In the genomic region with DNA sequence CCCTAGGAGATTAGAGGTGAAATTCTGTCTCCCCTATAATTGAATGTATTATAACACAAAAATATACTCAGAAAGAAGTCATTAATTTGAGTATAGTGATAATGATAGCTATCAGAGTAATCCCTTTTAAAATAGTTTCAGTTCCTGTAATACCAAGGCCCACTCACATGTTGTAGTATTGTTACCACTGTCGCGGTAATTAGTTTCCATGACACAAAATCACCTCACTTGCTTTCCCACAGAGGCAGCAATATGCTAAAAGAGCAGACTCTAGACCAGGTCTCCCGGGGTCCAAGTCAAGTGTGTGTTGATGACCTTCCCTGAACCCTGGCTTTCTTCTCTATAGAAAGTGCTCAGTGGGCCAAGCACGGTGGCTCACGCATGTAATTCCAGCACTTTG, we compare ENCODE assay signal across 15 cellular contexts. TPM values are rescaled to one million over a fixed set of nuclear protein-coding genes. Genes with fewer than 3 reads are reported as not detected.
A peak's percentile ranks its signal among the peaks of the same experiment; 100 is the strongest.
DNase-seq lines count a peak whose midpoint lies in the region; ATAC-seq lines count a peak whose summit lies in the region.
"Had no signal": no experiment of that assay in that cellular context is flagged by ENCODE, and none has a peak within 500 bp of the region (broad histone marks: within the 10 kb centered on the region; RNA-seq: fewer than 3 reads in every experiment).

No MANE protein-coding gene starts in this region.

- no peak overlapping the region for H2AFZ ChIP-seq in GM23248

- no peak overlapping the region for H3K4me2 ChIP-seq in GM23248 (ENCODE audit: unreplicated experiment)

- no peaks in the 10 kb centered on the region for H3K4me1 ChIP-seq in GM23248 (ENCODE audit: insufficient read depth)
- H3K4me1 ChIP-seq: foreskin keratinocyte, lower lobe of right lung had no signal

- peak overlapping the region; percentile 72 for H3K27ac Mint-ChIP-seq in memory B cell
- H3K27ac Mint-ChIP-seq: natural killer cell treated with Interleukin-12 subunit alpha and Interleukin-12 subunit beta and Interleukin-15 and Interleukin-18, amount 100 ng/mL, for 72 hours; T-cell; WTC11 had no signal

- no peak overlapping the region for H3K9ac ChIP-seq in GM23248

- DNase-seq in memory B cell (ENCODE audit: low spot score in 2 of 2), result peak in 1 of 2 donors; percentile 20
- DNase-seq in GM23248, result no peak
- no peak for DNase-seq in activated CD8-positive, alpha-beta memory T cell treated with anti-CD3 and anti-CD28 coated beads, Interleukin-2, amount 50 U/mL, for 48 hours
- DNase-seq in H4 (ENCODE audit: low spot score), result no peak
- DNase-seq: activated effector memory CD4-positive, alpha-beta T cell treated with anti-CD3 and anti-CD28 coated beads, Interleukin-2, amount 50 U/mL, for 16 hours; DMS153; foreskin keratinocyte; lower lobe of right lung; T-cell had no signal

- H3K27me3 Mint-ChIP-seq in memory B cell, result peaks cover 6% of the 10 kb centered on the region

- in situ Hi-C loops in GM23248 (cut with MboI), result no loop called here

- H3K79me2 ChIP-seq in GM23248 (ENCODE audit: insufficient read depth), result no peaks in the 10 kb centered on the region

- H3K9me3 ChIP-seq in GM23248 (ENCODE audit: low read depth), result no peaks in the 10 kb centered on the region
- H3K9me3 ChIP-seq: lower lobe of right lung had no signal

- H3K27me3 ChIP-seq in GM23248 (replicated peaks; ENCODE audit: insufficient read depth), result no peaks in the 10 kb centered on the region
- H3K27me3 ChIP-seq: foreskin keratinocyte had no signal

- no peaks in the 10 kb centered on the region for H4K20me1 ChIP-seq in GM23248 (ENCODE audit: insufficient read depth)

- no peaks in the 10 kb centered on the region for H3F3A ChIP-seq in GM23248 (ENCODE audit: insufficient read depth)

- no peaks in the 10 kb centered on the region for H3K36me3 ChIP-seq in GM23248 (ENCODE audit: low read depth)
- H3K36me3 ChIP-seq: lower lobe of right lung had no signal

- peak; percentile 52 for ATAC-seq in GM18520 (IDR thresholded peaks at IDR 0.05; ENCODE audit: unreplicated experiment)
- ATAC-seq in GM21526 (IDR thresholded peaks at IDR 0.05; ENCODE audit: low FRiP score, unreplicated experiment), result peak; percentile 56
- ATAC-seq in HG03108 (IDR thresholded peaks at IDR 0.05; ENCODE audit: unreplicated experiment), result peak; percentile 61
- ATAC-seq in memory B cell (ENCODE audit: low read depth), result peak; percentile 97
- ATAC-seq in GM18873 (IDR thresholded peaks at IDR 0.05; ENCODE audit: low FRiP score, unreplicated experiment), result no peak
- ATAC-seq: foreskin keratinocyte; lower lobe of right lung; natural killer cell treated with Interleukin-12 subunit alpha and Interleukin-12 subunit beta and Interleukin-15 and Interleukin-18, amount 100 ng/mL, for 72 hours; T-cell; WTC11 had no signal

- no peaks in the 10 kb centered on the region for H3K9me3 Mint-ChIP-seq in memory B cell
- H3K9me3 Mint-ChIP-seq: natural killer cell treated with Interleukin-12 subunit alpha and Interleukin-12 subunit beta and Interleukin-15 and Interleukin-18, amount 100 ng/mL, for 72 hours; T-cell; WTC11 had no signal

- H3K36me3 Mint-ChIP-seq in memory B cell, result peaks cover 3% of the 10 kb centered on the region
- H3K36me3 Mint-ChIP-seq: natural killer cell treated with Interleukin-12 subunit alpha and Interleukin-12 subunit beta and Interleukin-15 and Interleukin-18, amount 100 ng/mL, for 72 hours; T-cell; WTC11 had no signal

- H3K27ac ChIP-seq in GM23248, result no peak overlapping the region
- H3K27ac ChIP-seq: foreskin keratinocyte, lower lobe of right lung had no signal

- peaks cover 11% of the 10 kb centered on the region for H3K4me1 Mint-ChIP-seq in memory B cell
- H3K4me1 Mint-ChIP-seq: T-cell had no signal

- WGBS in GM23248 (ENCODE audit: low coverage in 1 of 2, low lambda C conversion rate in 2 of 2, missing lambda C conversion rate in 2 of 2), 2 experiments, result 48 to 54% methylated on average over 5 of the region's 5 CpGs

- H3K9me2 ChIP-seq in GM23248 (ENCODE audit: insufficient read depth), result no peaks in the 10 kb centered on the region

- H3K4me3 ChIP-seq in GM23248, result no peak overlapping the region
- H3K4me3 ChIP-seq: lower lobe of right lung had no signal

- H3K4me3 Mint-ChIP-seq in memory B cell, result no peak overlapping the region
- H3K4me3 Mint-ChIP-seq: natural killer cell treated with Interleukin-12 subunit alpha and Interleukin-12 subunit beta and Interleukin-15 and Interleukin-18, amount 100 ng/mL, for 72 hours; T-cell; WTC11 had no signal

RNA-seq across cellular contexts. Expression of gene NSMCE3, which starts 39.5 kb away (rescaled TPM):
- total RNA-seq in GM23248 (2014; rRNA removed; shearing (Covaris generic)), result 9.2 and 10.9 TPM in 2 replicates
- 10.2 and 10.3 TPM in 2 replicates for polyA plus RNA-seq in GM23248 (2016; fragmentation: Nextera tagmentation; extraction: Ambion mirVana)
- total RNA-seq in H4 (2014; rRNA removed; shearing (Covaris generic)), result 10.8 and 11.9 TPM in 2 replicates
